1 cellular context compared by ENCODE assay signal in genomic region chr16:673399-673991, GRCh38.
TF ChIP-seq lines count a peak whose summit lies in the region.

No MANE protein-coding gene starts in this region.

TF ChIP-seq in K562, 482 proteins besides CTCF, POLR2A, EP300 and RAD21:
- no peak for TF ChIP-seq NCOA4 (IDR thresholded peaks at IDR 0.05; ENCODE audit: partially characterized antibody)
- peak; percentile 29; the same call in 1 of the 2 replicates for TF ChIP-seq POLR2G (IDR thresholded peaks at IDR 0.05; ENCODE audit: low read depth, low read length)
- TF ChIP-seq RBFOX2 (IDR thresholded peaks at IDR 0.05; ENCODE audit: low read depth, low read length): peak; percentile 29; the same call in 1 of the 2 replicates
